1 cellular context compared by ENCODE assay signal in genomic region chr6:36821581-36822335, GRCh38.
TF ChIP-seq lines count a peak whose summit lies in the region.

No MANE protein-coding gene starts in this region.

TF ChIP-seq in IMR-90, 13 proteins besides CTCF, POLR2A, EP300 and RAD21:
- TF ChIP-seq NFE2L2 (IDR thresholded peaks at IDR 0.05; ENCODE audit: low read depth, low read length) (no peak), MXI1 (IDR thresholded peaks at IDR 0.05; ENCODE audit: borderline replicate concordance, low read depth, low read length) (no peak), BHLHE40 (IDR thresholded peaks at IDR 0.05; ENCODE audit: low read depth, low read length) (no peak), FOS (IDR thresholded peaks at IDR 0.05; ENCODE audit: low read depth, low read length) (no peak), MAZ (IDR thresholded peaks at IDR 0.05; ENCODE audit: borderline replicate concordance, low read depth, low read length) (no peak), CHD1 (IDR thresholded peaks at IDR 0.05; ENCODE audit: low read depth, low read length) (no peak), SMC3 (IDR thresholded peaks at IDR 0.05; ENCODE audit: low read depth, low read length) (no peak)
- TF ChIP-seq, protein P1, sequence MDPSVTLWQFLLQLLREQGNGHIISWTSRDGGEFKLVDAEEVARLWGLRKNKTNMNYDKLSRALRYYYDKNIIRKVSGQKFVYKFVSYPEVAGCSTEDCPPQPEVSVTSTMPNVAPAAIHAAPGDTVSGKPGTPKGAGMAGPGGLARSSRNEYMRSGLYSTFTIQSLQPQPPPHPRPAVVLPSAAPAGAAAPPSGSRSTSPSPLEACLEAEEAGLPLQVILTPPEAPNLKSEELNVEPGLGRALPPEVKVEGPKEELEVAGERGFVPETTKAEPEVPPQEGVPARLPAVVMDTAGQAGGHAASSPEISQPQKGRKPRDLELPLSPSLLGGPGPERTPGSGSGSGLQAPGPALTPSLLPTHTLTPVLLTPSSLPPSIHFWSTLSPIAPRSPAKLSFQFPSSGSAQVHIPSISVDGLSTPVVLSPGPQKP (IDR thresholded peaks at IDR 0.05; ENCODE audit: borderline replicate concordance, low read depth, low read length) = no peak
- TF ChIP-seq, protein P2, sequence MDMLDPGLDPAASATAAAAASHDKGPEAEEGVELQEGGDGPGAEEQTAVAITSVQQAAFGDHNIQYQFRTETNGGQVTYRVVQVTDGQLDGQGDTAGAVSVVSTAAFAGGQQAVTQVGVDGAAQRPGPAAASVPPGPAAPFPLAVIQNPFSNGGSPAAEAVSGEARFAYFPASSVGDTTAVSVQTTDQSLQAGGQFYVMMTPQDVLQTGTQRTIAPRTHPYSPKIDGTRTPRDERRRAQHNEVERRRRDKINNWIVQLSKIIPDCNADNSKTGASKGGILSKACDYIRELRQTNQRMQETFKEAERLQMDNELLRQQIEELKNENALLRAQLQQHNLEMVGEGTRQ (IDR thresholded peaks at IDR 0.05; ENCODE audit: low read depth, low read length) = no peak
